Comparison of ENCODE assay signal across 1 cellular context in the genomic region with DNA sequence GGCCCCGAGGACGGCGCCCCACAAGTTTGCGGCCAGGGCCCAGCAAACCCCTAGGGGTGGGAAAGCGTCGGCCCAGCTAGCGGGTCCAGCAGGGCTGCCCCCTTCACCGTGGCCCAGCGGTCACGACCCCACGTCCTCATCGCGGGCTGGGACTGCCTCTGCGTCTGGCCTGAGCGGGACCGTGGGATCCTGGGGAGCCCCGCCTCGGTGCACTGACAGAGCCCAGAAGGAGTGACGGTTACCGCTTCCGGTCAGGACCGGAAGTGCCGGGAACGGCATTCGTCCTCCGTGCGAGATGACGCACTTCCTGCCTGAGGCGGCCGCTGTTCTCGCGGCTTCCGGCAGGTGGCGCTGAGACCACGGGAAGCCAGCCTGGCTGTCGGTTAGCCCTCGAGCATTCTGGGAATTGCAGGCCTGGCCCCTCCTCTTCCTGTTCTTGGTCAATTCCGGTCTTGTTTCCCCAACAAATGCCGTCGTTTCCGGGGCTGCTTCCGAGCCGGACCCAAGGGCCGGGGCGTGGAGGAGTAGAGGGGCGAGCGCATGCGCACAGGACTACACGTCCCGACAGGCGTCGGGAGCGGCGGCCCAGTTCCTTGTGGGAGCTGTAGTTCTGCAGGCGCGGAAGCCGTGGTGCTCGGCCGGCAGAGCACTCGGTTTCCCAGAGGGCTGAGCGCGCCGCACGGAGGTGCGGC.
TF ChIP-seq lines count a peak whose summit lies in the region.

A gene (plus strand): TSS at position 682 of the 692 bp plus-strand sequence. CDS start 1,884 bp downstream, outside the sequence.

TF ChIP-seq in HepG2, 621 proteins besides CTCF, POLR2A, EP300 and RAD21 (continued from another document and continues in another):
- TF ChIP-seq, protein P1, sequence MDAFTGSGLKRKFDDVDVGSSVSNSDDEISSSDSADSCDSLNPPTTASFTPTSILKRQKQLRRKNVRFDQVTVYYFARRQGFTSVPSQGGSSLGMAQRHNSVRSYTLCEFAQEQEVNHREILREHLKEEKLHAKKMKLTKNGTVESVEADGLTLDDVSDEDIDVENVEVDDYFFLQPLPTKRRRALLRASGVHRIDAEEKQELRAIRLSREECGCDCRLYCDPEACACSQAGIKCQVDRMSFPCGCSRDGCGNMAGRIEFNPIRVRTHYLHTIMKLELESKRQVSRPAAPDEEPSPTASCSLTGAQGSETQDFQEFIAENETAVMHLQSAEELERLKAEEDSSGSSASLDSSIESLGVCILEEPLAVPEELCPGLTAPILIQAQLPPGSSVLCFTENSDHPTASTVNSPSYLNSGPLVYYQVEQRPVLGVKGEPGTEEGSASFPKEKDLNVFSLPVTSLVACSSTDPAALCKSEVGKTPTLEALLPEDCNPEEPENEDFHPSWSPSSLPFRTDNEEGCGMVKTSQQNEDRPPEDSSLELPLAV (CRISPR knock-in tag; conservative IDR thresholded peaks at IDR 0.05; ENCODE audit: low read depth), result no peak
- TF ChIP-seq, protein P2, sequence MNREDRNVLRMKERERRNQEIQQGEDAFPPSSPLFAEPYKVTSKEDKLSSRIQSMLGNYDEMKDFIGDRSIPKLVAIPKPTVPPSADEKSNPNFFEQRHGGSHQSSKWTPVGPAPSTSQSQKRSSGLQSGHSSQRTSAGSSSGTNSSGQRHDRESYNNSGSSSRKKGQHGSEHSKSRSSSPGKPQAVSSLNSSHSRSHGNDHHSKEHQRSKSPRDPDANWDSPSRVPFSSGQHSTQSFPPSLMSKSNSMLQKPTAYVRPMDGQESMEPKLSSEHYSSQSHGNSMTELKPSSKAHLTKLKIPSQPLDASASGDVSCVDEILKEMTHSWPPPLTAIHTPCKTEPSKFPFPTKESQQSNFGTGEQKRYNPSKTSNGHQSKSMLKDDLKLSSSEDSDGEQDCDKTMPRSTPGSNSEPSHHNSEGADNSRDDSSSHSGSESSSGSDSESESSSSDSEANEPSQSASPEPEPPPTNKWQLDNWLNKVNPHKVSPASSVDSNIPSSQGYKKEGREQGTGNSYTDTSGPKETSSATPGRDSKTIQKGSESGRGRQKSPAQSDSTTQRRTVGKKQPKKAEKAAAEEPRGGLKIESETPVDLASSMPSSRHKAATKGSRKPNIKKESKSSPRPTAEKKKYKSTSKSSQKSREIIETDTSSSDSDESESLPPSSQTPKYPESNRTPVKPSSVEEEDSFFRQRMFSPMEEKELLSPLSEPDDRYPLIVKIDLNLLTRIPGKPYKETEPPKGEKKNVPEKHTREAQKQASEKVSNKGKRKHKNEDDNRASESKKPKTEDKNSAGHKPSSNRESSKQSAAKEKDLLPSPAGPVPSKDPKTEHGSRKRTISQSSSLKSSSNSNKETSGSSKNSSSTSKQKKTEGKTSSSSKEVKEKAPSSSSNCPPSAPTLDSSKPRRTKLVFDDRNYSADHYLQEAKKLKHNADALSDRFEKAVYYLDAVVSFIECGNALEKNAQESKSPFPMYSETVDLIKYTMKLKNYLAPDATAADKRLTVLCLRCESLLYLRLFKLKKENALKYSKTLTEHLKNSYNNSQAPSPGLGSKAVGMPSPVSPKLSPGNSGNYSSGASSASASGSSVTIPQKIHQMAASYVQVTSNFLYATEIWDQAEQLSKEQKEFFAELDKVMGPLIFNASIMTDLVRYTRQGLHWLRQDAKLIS (CRISPR knock-in tag; IDR thresholded peaks at IDR 0.05), result 0 out of 2 replicates have a peak, but pooled peaks have one; percentile 33
- TF ChIP-seq SRF (IDR thresholded peaks at IDR 0.05; ENCODE audit: low read depth, low read length) (peak; percentile 56; the same call in 1 of the 2 replicates), REPIN1 (CRISPR knock-in tag; IDR thresholded peaks at IDR 0.05; ENCODE audit: borderline replicate concordance, low read depth) (peak; percentile 91), BRCA1 (CRISPR knock-in tag; IDR thresholded peaks at IDR 0.05) (peak; percentile 79; the same call in 1 of the 2 replicates), HNRNPL (IDR thresholded peaks at IDR 0.05; ENCODE audit: low read depth, low read length) (0 out of 2 replicates have a peak, but pooled peaks have one; percentile 16), ETV6 (CRISPR knock-in tag; conservative IDR thresholded peaks at IDR 0.05) (peak; percentile 79), SP2 (CRISPR knock-in tag; IDR thresholded peaks at IDR 0.05) (peak; percentile 83), ZNF20 (CRISPR knock-in tag; IDR thresholded peaks at IDR 0.05) (no peak), ZNF335 (CRISPR knock-in tag; IDR thresholded peaks at IDR 0.05) (0 out of 2 replicates have a peak, but pooled peaks have one; percentile 72), SOX13 (IDR thresholded peaks at IDR 0.05) (no peak), SOX13 (CRISPR knock-in tag; conservative IDR thresholded peaks at IDR 0.05 in 1 of 2, IDR thresholded peaks at IDR 0.05 in 1 of 2) (peak in 1 of 2 experiments; percentile 44; a peak in 1 of 4 replicates), PHF8 (CRISPR knock-in tag; IDR thresholded peaks at IDR 0.05) (peak; percentile 80), ZNF101 (CRISPR knock-in tag; IDR thresholded peaks at IDR 0.05; ENCODE audit: borderline replicate concordance, low read depth) (no peak), PCBP2 (optimal IDR thresholded peaks at IDR 0.05; ENCODE audit: low read depth, low read length, poor library complexity, severe bottlenecking) (no peak), ZNF589 (CRISPR knock-in tag; conservative IDR thresholded peaks at IDR 0.05) (peak; percentile 72; the same call in 1 of the 2 replicates)
- TF ChIP-seq, protein P3, sequence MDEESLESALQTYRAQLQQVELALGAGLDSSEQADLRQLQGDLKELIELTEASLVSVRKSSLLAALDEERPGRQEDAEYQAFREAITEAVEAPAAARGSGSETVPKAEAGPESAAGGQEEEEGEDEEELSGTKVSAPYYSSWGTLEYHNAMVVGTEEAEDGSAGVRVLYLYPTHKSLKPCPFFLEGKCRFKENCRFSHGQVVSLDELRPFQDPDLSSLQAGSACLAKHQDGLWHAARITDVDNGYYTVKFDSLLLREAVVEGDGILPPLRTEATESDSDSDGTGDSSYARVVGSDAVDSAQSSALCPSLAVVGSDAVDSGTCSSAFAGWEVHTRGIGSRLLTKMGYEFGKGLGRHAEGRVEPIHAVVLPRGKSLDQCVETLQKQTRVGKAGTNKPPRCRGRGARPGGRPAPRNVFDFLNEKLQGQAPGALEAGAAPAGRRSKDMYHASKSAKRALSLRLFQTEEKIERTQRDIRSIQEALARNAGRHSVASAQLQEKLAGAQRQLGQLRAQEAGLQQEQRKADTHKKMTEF (CRISPR knock-in tag; IDR thresholded peaks at IDR 0.05), result peak; percentile 93
- TF ChIP-seq, protein P4, sequence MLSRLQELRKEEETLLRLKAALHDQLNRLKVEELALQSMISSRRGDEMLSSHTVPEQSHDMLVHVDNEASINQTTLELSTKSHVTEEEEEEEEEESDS (CRISPR knock-in tag; IDR thresholded peaks at IDR 0.05; ENCODE audit: borderline replicate concordance), result 0 out of 2 replicates have a peak, but pooled peaks have one; percentile 31
- TF ChIP-seq, protein P5, sequence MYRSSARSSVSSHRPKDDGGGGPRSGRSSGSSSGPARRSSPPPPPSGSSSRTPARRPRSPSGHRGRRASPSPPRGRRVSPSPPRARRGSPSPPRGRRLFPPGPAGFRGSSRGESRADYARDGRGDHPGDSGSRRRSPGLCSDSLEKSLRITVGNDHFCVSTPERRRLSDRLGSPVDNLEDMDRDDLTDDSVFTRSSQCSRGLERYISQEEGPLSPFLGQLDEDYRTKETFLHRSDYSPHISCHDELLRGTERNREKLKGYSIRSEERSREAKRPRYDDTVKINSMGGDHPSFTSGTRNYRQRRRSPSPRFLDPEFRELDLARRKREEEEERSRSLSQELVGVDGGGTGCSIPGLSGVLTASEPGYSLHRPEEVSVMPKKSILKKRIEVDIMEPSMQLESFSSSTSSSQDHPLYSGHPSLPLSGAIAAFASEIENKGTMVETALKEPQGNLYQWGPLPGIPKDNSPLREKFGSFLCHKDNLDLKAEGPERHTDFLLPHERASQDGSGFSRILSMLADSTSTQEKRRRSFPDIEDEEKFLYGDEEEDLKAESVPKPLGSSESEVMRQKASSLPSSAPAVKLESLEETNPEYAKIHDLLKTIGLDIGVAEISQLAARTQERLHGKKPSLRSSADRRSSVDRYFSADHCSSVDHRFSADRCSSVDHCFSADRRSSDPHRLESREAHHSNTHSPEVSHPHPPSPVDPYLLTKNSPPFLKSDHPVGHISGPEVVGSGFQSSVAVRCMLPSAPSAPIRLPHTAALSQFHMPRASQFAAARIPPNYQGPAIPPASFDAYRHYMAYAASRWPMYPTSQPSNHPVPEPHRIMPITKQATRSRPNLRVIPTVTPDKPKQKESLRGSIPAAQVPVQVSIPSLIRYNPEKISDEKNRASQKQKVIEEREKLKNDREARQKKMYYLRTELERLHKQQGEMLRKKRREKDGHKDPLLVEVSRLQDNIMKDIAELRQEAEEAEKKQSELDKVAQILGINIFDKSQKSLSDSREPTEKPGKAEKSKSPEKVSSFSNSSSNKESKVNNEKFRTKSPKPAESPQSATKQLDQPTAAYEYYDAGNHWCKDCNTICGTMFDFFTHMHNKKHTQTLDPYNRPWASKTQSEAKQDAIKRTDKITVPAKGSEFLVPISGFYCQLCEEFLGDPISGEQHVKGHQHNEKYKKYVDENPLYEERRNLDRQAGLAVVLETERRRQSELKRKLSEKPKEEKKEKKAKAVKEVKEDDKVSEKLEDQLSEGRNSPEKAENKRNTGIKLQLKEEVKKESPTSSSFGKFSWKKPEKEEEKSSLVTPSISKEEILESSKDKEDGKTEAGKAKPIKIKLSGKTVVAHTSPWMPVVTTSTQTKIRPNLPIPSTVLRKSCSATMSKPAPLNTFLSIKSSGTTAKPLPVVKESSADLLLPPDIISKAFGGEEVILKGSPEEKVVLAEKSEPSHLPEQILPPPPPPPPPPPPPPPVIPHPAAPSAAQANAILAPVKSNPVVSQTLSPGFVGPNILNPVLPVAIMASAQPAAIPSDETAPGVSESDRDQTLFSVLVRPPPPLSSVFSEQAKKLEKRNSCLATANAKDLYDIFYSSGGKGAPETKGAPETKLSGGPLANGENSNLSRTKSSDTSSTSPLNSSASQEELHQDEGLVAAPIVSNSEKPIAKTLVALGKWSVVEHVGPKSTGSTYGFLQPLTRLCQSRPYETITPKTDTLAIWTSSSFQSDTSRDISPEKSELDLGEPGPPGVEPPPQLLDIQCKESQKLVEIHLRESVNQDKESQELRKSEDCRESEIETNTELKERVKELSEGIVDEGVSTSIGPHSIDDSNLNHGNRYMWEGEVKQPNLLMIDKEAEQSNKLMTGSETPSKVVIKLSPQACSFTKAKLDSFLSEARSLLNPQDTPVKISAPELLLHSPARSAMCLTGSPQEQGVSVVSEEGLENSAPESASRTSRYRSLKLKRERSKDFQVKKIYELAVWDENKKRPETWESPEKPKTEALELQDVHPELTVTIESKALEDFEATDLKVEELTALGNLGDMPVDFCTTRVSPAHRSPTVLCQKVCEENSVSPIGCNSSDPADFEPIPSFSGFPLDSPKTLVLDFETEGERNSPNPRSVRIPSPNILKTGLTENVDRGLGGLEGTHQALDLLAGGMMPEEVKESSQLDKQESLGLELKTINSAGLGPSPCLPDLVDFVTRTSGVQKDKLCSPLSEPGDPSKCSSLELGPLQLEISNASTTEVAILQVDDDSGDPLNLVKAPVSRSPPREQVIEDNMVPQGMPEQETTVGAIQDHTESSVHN (CRISPR knock-in tag; IDR thresholded peaks at IDR 0.05), result no peak
- TF ChIP-seq, protein P6, sequence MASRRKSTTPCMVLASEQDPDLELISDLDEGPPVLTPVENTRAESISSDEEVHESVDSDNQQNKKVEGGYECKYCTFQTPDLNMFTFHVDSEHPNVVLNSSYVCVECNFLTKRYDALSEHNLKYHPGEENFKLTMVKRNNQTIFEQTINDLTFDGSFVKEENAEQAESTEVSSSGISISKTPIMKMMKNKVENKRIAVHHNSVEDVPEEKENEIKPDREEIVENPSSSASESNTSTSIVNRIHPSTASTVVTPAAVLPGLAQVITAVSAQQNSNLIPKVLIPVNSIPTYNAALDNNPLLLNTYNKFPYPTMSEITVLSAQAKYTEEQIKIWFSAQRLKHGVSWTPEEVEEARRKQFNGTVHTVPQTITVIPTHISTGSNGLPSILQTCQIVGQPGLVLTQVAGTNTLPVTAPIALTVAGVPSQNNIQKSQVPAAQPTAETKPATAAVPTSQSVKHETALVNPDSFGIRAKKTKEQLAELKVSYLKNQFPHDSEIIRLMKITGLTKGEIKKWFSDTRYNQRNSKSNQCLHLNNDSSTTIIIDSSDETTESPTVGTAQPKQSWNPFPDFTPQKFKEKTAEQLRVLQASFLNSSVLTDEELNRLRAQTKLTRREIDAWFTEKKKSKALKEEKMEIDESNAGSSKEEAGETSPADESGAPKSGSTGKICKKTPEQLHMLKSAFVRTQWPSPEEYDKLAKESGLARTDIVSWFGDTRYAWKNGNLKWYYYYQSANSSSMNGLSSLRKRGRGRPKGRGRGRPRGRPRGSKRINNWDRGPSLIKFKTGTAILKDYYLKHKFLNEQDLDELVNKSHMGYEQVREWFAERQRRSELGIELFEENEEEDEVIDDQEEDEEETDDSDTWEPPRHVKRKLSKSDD (CRISPR knock-in tag; IDR thresholded peaks at IDR 0.05; ENCODE audit: low read depth), result peak; percentile 95
- TF ChIP-seq, protein P7, sequence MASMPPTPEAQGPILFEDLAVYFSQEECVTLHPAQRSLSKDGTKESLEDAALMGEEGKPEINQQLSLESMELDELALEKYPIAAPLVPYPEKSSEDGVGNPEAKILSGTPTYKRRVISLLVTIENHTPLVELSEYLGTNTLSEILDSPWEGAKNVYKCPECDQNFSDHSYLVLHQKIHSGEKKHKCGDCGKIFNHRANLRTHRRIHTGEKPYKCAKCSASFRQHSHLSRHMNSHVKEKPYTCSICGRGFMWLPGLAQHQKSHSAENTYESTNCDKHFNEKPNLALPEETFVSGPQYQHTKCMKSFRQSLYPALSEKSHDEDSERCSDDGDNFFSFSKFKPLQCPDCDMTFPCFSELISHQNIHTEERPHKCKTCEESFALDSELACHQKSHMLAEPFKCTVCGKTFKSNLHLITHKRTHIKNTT (CRISPR knock-in tag; IDR thresholded peaks at IDR 0.05), result 0 out of 2 replicates have a peak, but pooled peaks have one; percentile 76
- TF ChIP-seq, protein P8, sequence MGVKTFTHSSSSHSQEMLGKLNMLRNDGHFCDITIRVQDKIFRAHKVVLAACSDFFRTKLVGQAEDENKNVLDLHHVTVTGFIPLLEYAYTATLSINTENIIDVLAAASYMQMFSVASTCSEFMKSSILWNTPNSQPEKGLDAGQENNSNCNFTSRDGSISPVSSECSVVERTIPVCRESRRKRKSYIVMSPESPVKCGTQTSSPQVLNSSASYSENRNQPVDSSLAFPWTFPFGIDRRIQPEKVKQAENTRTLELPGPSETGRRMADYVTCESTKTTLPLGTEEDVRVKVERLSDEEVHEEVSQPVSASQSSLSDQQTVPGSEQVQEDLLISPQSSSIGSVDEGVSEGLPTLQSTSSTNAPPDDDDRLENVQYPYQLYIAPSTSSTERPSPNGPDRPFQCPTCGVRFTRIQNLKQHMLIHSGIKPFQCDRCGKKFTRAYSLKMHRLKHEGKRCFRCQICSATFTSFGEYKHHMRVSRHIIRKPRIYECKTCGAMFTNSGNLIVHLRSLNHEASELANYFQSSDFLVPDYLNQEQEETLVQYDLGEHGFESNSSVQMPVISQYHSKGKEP (CRISPR knock-in tag; IDR thresholded peaks at IDR 0.05), result 0 out of 2 replicates have a peak, but pooled peaks have one; percentile 16
- TF ChIP-seq, protein P9, sequence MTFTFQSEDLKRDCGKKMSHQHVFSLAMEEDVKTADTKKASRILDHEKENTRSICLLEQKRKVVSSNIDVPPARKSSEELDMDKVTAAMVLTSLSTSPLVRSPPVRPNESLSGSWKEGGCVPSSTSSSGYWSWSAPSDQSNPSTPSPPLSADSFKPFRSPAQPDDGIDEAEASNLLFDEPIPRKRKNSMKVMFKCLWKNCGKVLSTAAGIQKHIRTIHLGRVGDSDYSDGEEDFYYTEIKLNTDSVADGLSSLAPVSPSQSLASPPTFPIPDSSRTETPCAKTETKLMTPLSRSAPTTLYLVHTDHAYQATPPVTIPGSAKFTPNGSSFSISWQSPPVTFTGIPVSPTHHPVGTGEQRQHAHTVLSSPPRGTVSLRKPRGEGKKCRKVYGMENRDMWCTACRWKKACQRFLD (CRISPR knock-in tag; IDR thresholded peaks at IDR 0.05; ENCODE audit: borderline replicate concordance), result no peak; the same call in 1 of the 2 replicates
